ENCODE assay signal across 14 cellular contexts in genomic region chr12:104507672-104508071, GRCh38. TPM values are rescaled to one million over a fixed set of nuclear protein-coding genes. Genes with fewer than 3 reads are reported as not detected.
A peak's percentile ranks its signal among the peaks of the same experiment; 100 is the strongest.
DNase-seq lines count a peak whose midpoint lies in the region; ATAC-seq and TF ChIP-seq lines count a peak whose summit lies in the region.
"Had no signal": no experiment of that assay in that cellular context is flagged by ENCODE, and none has a peak within 500 bp of the region (broad histone marks: within the 10 kb centered on the region; RNA-seq: fewer than 3 reads in every experiment).

No MANE protein-coding gene starts in this region.

- no peak overlapping the region for H2AFZ ChIP-seq in Loucy (ENCODE audit: low read length)

- in situ Hi-C loops in gastrocnemius medialis (cut with MboI; ENCODE audit: low sequenced_read_pairs in 4 of 4) = no loop called here

- intact Hi-C loops in gastrocnemius medialis (cut with DNase I; ENCODE audit: low total_unique reads) = no loop called here

- no peak overlapping the region for H3K4me3 ChIP-seq in Loucy (ENCODE audit: low read length, poor library complexity, severe bottlenecking)
- no peak overlapping the region for H3K4me3 ChIP-seq in gastrocnemius medialis
- H3K4me3 ChIP-seq: stomach had no signal

- H3K27me3 ChIP-seq in Loucy (ENCODE audit: insufficient read depth, low read length, poor library complexity, severe bottlenecking) = no peaks in the 10 kb centered on the region
- no peaks in the 10 kb centered on the region for H3K27me3 ChIP-seq in gastrocnemius medialis
- H3K27me3 ChIP-seq: stomach had no signal

- peaks cover 13% of the 10 kb centered on the region for H3F3A ChIP-seq in Loucy (ENCODE audit: low read depth)

- TF ChIP-seq CTCF in Loucy (conservative IDR thresholded peaks at IDR 0.05; ENCODE audit: low read length) (no peak), gastrocnemius medialis (IDR thresholded peaks at IDR 0.05 in 4 of 5, conservative IDR thresholded peaks at IDR 0.05 in 1 of 5) (no peak)

- H3K36me3 ChIP-seq in Loucy (ENCODE audit: insufficient read depth, low read length) (peaks cover 61% of the 10 kb centered on the region; the same call in 1 of the 2 replicates), gastrocnemius medialis (no peaks in the 10 kb centered on the region)
- H3K36me3 ChIP-seq: stomach had no signal

- peaks cover 100% of the 10 kb centered on the region for H3K79me2 ChIP-seq in Loucy (ENCODE audit: insufficient read depth, low read length)

- no peaks in the 10 kb centered on the region for H3K9me3 ChIP-seq in Loucy (ENCODE audit: insufficient read depth, low read depth, low read length)
- H3K9me3 ChIP-seq in gastrocnemius medialis = no peaks in the 10 kb centered on the region
- H3K9me3 ChIP-seq: stomach had no signal

- DNase-seq in COLO668 (lab: John Stamatoyannopoulos, UW; ENCODE audit: unreplicated experiment) (peak; percentile 48), NCI-H446 treated with DMSO at 0.1 percent for 48 hours (lab: John Stamatoyannopoulos, UW) (peak; percentile 78), iPS-NIHi11 (ENCODE audit: low spot score) (peak; percentile 56), germinal center (ENCODE audit: low spot score) (no peak), gastrocnemius medialis (no peak), GM03348 (ENCODE audit: low spot score) (no peak), NAMALWA (ENCODE audit: low spot score) (no peak)
- DNase-seq: activated naive CD4-positive, alpha-beta T cell treated with anti-CD3 and anti-CD28 coated beads, Interleukin-2, amount 50 U/mL, for 16 hours; IMR-90; stomach had no signal

- H3K4me2 ChIP-seq in Loucy (ENCODE audit: low read depth, low read length, poor library complexity, severe bottlenecking) = peak overlapping the region; percentile 62

- peaks cover 95% of the 10 kb centered on the region for H3K4me1 ChIP-seq in Loucy (ENCODE audit: insufficient read depth, low read length, poor library complexity, severe bottlenecking)
- no peaks in the 10 kb centered on the region for H3K4me1 ChIP-seq in gastrocnemius medialis

- H3K27ac ChIP-seq in gastrocnemius medialis = no peak overlapping the region
- H3K27ac ChIP-seq: stomach had no signal

- ATAC-seq in gastrocnemius medialis = no peak
- ATAC-seq: left lobe of liver, Panc1, sciatic nerve had no signal

- peaks cover 98% of the 10 kb centered on the region for H4K20me1 ChIP-seq in Loucy (ENCODE audit: insufficient read depth, low read length, poor library complexity, severe bottlenecking)

- H3K9ac ChIP-seq in Loucy (ENCODE audit: low read depth, low read length, poor library complexity, severe bottlenecking) = no peak overlapping the region

- no peaks in the 10 kb centered on the region for H3K9me2 ChIP-seq in Loucy (replicated peaks; ENCODE audit: low read depth, low read length)

- no peak for TF ChIP-seq POLR2A in gastrocnemius medialis (IDR thresholded peaks at IDR 0.05)

RNA-seq across cellular contexts. Expression of gene CHST11, which starts 50.9 kb away (rescaled TPM):
- 1 to 10 TPM in 3 of 4 donors, under 1 TPM in 1; 0.17 to 2.1 (median 1.4) TPM for total RNA-seq in gastrocnemius medialis

Comparison
In these comparisons a context has a peak if more than half of its experiments do, and no peak if none do; other contexts are left out.
1. DNase-seq: peak in COLO668 (single experiment), NCI-H446 treated with DMSO at 0.1 percent for 48 hours (single experiment) and iPS-NIHi11 (single experiment); none in germinal center (single experiment), gastrocnemius medialis (0 of 2), GM03348 (single experiment) and NAMALWA (single experiment).